In the genomic region with DNA sequence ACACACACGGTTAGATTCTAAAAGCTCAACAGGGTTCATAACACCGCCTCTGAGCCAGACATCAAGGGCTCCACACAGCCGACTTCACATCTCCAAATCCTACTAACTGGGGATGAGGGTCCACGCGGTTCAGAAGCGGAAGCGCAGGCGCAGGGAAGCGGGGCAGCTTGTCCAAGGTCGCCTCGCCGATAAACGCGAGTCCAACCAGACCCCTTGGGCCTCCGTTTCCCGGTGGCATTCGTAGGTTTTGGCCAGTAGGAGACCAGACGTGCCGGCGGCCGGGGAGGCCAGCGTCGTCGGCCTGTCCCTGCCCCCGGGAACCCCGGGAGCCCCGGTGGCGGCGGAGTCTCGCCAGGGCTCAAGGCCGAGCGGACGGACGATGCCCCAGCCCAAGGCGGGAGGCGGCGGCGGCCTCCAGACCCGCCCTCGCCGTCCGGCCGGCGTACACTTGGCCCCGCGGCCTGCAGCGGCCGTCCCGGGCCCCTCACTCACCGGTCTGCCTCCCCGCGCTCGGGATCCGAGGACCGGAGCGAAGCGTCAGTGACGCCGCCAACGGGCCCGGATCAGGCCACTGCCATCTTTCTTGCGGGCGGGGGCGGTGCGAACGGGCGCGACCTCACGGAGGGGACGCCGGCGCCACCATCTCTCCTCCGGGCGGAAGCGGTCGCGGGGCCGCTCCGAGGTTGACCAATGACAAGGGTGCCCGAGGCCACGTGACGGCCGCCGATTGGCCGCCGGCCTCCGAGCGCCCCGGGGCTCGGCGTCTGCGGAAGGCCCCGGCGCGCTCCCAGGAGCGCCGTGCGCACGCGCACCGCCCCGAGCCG, we compare ENCODE assay signal across 8 cellular contexts. TPM values are rescaled to one million over a fixed set of nuclear protein-coding genes. Genes with fewer than 3 reads are reported as not detected.
DNase-seq lines count a peak whose midpoint lies in the region; ATAC-seq and TF ChIP-seq lines count a peak whose summit lies in the region.

A gene with protein sequence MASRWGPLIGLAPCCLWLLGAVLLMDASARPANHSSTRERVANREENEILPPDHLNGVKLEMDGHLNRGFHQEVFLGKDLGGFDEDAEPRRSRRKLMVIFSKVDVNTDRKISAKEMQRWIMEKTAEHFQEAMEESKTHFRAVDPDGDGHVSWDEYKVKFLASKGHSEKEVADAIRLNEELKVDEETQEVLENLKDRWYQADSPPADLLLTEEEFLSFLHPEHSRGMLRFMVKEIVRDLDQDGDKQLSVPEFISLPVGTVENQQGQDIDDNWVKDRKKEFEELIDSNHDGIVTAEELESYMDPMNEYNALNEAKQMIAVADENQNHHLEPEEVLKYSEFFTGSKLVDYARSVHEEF (minus strand): TSS at position 602 of the 824 bp plus-strand sequence. CDS start 3,229 bp downstream, outside the sequence.

- H4K20me1 ChIP-seq in PC-9 (ENCODE audit: insufficient read depth) = peaks cover 26% of the 10 kb centered on the region

- in situ Hi-C loops in KBM-7 (cut with MboI; ENCODE audit: low pct_unique_long_range_greater_than_20kb, low sequenced_read_pairs) = loop anchor here (25.0 kb wide), 1 partner anchor 94 kb away; no protein-coding TSS in a partner anchor

- intact Hi-C loops in PC-9 (cut with micrococcal nuclease; ENCODE audit: unreplicated experiment) = loop anchor here (1.0 to 10.0 kb wide), 3 partner anchors 69 to 247 kb away; a partner anchor contains a TSS

- H3K4me3 ChIP-seq in PC-9 (peak within 1 kb of the TSS; percentile 99), epithelial cell of proximal tubule (ENCODE audit: low read depth, low read length) (peak within 1 kb of the TSS; percentile 72)

- H3F3A ChIP-seq in PC-9 (ENCODE audit: insufficient read depth, low read depth) = peaks cover 28% of the 10 kb centered on the region; the same call in 1 of the 2 replicates

- CTCF ChIA-PET in PC-9 (lab: Charles Lee) = interaction anchor here (0.5 to 0.6 kb wide), 2 partner anchors 67 to 109 kb away, joined by 3 read pairs; no protein-coding TSS in a partner anchor

- POLR2A ChIA-PET in PC-9 (lab: Charles Lee; ENCODE audit: unreplicated experiment) = no interaction called here

- peak within 1 kb of the TSS; percentile 89 for H2AFZ ChIP-seq in PC-9

- peak within 1 kb of the TSS; percentile 85 for H3K4me2 ChIP-seq in PC-9

- H3K36me3 ChIP-seq in PC-9 (ENCODE audit: low read depth) = no peaks in the 10 kb centered on the region

- TF ChIP-seq CTCF in PC-9 (conservative IDR thresholded peaks at IDR 0.05) = no peak
- no peak for TF ChIP-seq CTCF in epithelial cell of proximal tubule (conservative IDR thresholded peaks at IDR 0.05; ENCODE audit: low read depth, low read length)

- DNase-seq in DMS53 (lab: John Stamatoyannopoulos, UW) (peak; percentile 99), KBM-7 (peak; percentile 96), PC-9 (peak; percentile 86 to 94), epithelial cell of proximal tubule (ENCODE audit: low read depth) (peak; percentile 37), mucosa of gallbladder (ENCODE audit: low spot score) (peak; percentile 97)
- DNase-seq in activated T-cell treated with anti-CD3 and anti-CD28 coated beads, Interleukin-2, amount 50 U/mL, for 1 hour = peak; percentile 94
- peak; percentile 95 for DNase-seq in stimulated activated CD8-positive, alpha-beta memory T cell treated with anti-CD3 and anti-CD28 coated beads, Interleukin-4, amount 100 ng/mL, for 24 hours (ENCODE audit: low read depth)

- no peaks in the 10 kb centered on the region for H3K9me2 ChIP-seq in PC-9 (ENCODE audit: insufficient read depth)

- peak; percentile 82 for ATAC-seq in GM21723 (IDR thresholded peaks at IDR 0.05; ENCODE audit: unreplicated experiment)

- no TSS peak for BruUV-seq in PC-9 (replicated peaks; lab: Mats Ljungman, UMichigan)

- H3K27me3 ChIP-seq in PC-9 (ENCODE audit: insufficient read depth, low read depth) = no peaks in the 10 kb centered on the region

- H3K27ac ChIP-seq in PC-9 = peak within 1 kb of the TSS; percentile 32

- H3K9me3 ChIP-seq in PC-9 (ENCODE audit: insufficient read depth, low read depth) = no peaks in the 10 kb centered on the region

- H3K4me1 ChIP-seq in PC-9 (replicated peaks; ENCODE audit: insufficient read depth) = peaks cover 36% of the 10 kb centered on the region

- H3K79me2 ChIP-seq in PC-9 (ENCODE audit: low read depth) = peaks cover 82% of the 10 kb centered on the region

RNA-seq across cellular contexts. Expression of the gene that starts here (rescaled TPM):
- total RNA-seq in PC-9 (2021) (133 and 139 TPM in 2 replicates), epithelial cell of proximal tubule (149 and 156 TPM in 2 replicates), mucosa of gallbladder (190 TPM)

Comparison
In these comparisons a context has a peak if more than half of its experiments do, and no peak if none do; other contexts are left out.
1. Peak in every context shown above with its lines: DNase-seq, ATAC-seq, H3K4me3 ChIP-seq and H3K27ac ChIP-seq.
2. DNase-seq: peak in every context shown above with its lines; median percentile 99 in DMS53; 97 in mucosa of gallbladder; 96 in KBM-7; 95 in stimulated activated CD8-positive, alpha-beta memory T cell treated with anti-CD3 and anti-CD28 coated beads, Interleukin-4, amount 100 ng/mL, for 24 hours; 94 in activated T-cell treated with anti-CD3 and anti-CD28 coated beads, Interleukin-2, amount 50 U/mL, for 1 hour; 90 in PC-9; 37 in epithelial cell of proximal tubule.